8 cellular contexts compared by ENCODE assay signal in the genomic region with DNA sequence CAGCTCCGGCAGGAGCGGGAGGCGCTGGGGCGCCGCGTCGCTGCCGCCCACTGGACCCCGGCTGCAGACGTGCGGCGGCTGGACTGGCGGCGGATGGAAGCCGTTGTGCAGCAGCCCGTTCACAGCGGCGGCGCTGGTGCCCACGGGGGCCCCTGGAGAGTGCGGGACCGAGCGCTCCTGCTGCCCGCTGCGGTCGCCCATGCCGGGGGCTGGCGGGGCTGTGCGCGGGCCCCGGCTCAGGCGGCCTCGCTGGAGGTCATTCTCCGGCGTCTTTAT. TPM values are rescaled to one million over a fixed set of nuclear protein-coding genes. Genes with fewer than 3 reads are reported as not detected.
A peak's percentile ranks its signal among the peaks of the same experiment; 100 is the strongest.
DNase-seq lines count a peak whose midpoint lies in the region; ATAC-seq and TF ChIP-seq lines count a peak whose summit lies in the region.

No MANE protein-coding gene starts in this region.

- no peaks in the 10 kb centered on the region for H3K9me3 ChIP-seq in ascending aorta
- H3K9me3 ChIP-seq in liver (ENCODE audit: control insufficient read depth in 4 of 4, low read length in 3 of 4) = no peaks in the 10 kb centered on the region
- no peaks in the 10 kb centered on the region for H3K9me3 ChIP-seq in testis

- no peak for TF ChIP-seq POLR2A in testis (IDR thresholded peaks at IDR 0.05)

- CTCF ChIA-PET in BJ (lab: Yijun Ruan, JAX) = interaction anchor here (1.2 to 2.1 kb wide), 3 partner anchors 9 to 56 kb away, joined by 3 to 11 read pairs (median 3); partner anchors contain the start of gene KIF20B

- TF ChIP-seq RAD21 in liver (IDR thresholded peaks at IDR 0.05) = no peak

- H3K36me3 ChIP-seq in BJ (ENCODE audit: control insufficient read depth, insufficient read depth, low read length) (no peaks in the 10 kb centered on the region), ascending aorta (no peaks in the 10 kb centered on the region), liver (ENCODE audit: control insufficient read depth in 4 of 4, insufficient read depth in 3 of 4, low read depth in 1 of 4, low read length in 3 of 4) (no peaks in the 10 kb centered on the region), testis (ENCODE audit: low read depth, missing control alignments) (no peaks in the 10 kb centered on the region)

- H3K27me3 ChIP-seq in BJ (ENCODE audit: control insufficient read depth, insufficient read depth, low read length) = no peaks in the 10 kb centered on the region
- H3K27me3 ChIP-seq in ascending aorta = no peaks in the 10 kb centered on the region
- no peaks in the 10 kb centered on the region for H3K27me3 ChIP-seq in liver (ENCODE audit: control insufficient read depth in 4 of 4, insufficient read depth in 4 of 4, low read length in 3 of 4)
- H3K27me3 ChIP-seq in testis = no peaks in the 10 kb centered on the region

- WGBS in liver = under 1% methylated on average over 35 of the region's 35 CpGs
- WGBS in testis, 2 donors = 0% methylated on average over 33 of the region's 35 CpGs; no CpG with 5 or more reads in 1 of the 2 donors

- TF ChIP-seq CTCF in BJ (IDR thresholded peaks at IDR 0.05; ENCODE audit: insufficient read depth, low read depth, low read length) (0 out of 2 replicates have a peak, but pooled peaks have one; percentile 0), ascending aorta (IDR thresholded peaks at IDR 0.05) (no peak), liver (IDR thresholded peaks at IDR 0.05; ENCODE audit: low read depth, low read length, missing input control) (no peak), testis (IDR thresholded peaks at IDR 0.05) (no peak)

- DNase-seq in BJ (ENCODE audit: low read depth) = no peak
- DNase-seq in ascending aorta (ENCODE audit: low spot score in 2 of 2) = peak in 1 of 2 donors; percentile 70
- peak; percentile 41 for DNase-seq in testis
- DNase-seq in globus pallidus (ENCODE audit: low spot score) = no peak
- no peak for DNase-seq in NCI-H748 (lab: John Stamatoyannopoulos, UW; ENCODE audit: unreplicated experiment)

- H3K27ac ChIP-seq in ascending aorta (peak overlapping the region; percentile 72 to 91), liver (ENCODE audit: low read depth in 1 of 2, low read length in 2 of 2) (peak overlapping the region; percentile 76 to 90), testis (peak overlapping the region; percentile 83 to 89)

- H3K9ac ChIP-seq in liver (ENCODE audit: low read depth in 1 of 2, low read length in 2 of 2) = peak overlapping the region; percentile 80 to 87

- peak overlapping the region; percentile 69 for H3K4me3 ChIP-seq in BJ (ENCODE audit: low read depth, low read length)
- H3K4me3 ChIP-seq in ascending aorta = peak overlapping the region; percentile 92 to 97
- peak overlapping the region; percentile 82 to 86 (median 85) for H3K4me3 ChIP-seq in liver (ENCODE audit: low read depth in 1 of 3, low read length in 3 of 3)
- H3K4me3 ChIP-seq in testis = peak overlapping the region; percentile 86 to 87

- POLR2A ChIA-PET in BJ (lab: Charles Lee) = no interaction called here

- H3K4me1 ChIP-seq in ascending aorta (no peaks in the 10 kb centered on the region), liver (ENCODE audit: control insufficient read depth in 4 of 4, insufficient read depth in 4 of 4, low read length in 3 of 4) (peaks cover 0 to 45% (median 20%) of the 10 kb centered on the region in 4 donors), testis (peaks cover 9% of the 10 kb centered on the region)

- intact Hi-C loops in ascending aorta (cut with DNase I) (loop anchor here (2.0 to 10.0 kb wide), 4 partner anchors 56 to 652 kb away; partner anchors contain the start of genes FAS, KIF20B and LIPA), testis (cut with DNase I; ENCODE audit: low total_unique reads) (no loop called here)

- peak; percentile 25 for ATAC-seq in GM19351 (IDR thresholded peaks at IDR 0.05; ENCODE audit: unreplicated experiment)
- ATAC-seq in HG03378 (IDR thresholded peaks at IDR 0.05; ENCODE audit: unreplicated experiment) = peak; percentile 19

TF ChIP-seq in liver, 16 proteins besides CTCF, POLR2A, EP300 and RAD21:
- TF ChIP-seq NR2F2 (IDR thresholded peaks at IDR 0.05) (no peak), YY1 (IDR thresholded peaks at IDR 0.05) (no peak), HNF4G (IDR thresholded peaks at IDR 0.05) (no peak), TAF1 (conservative IDR thresholded peaks at IDR 0.05) (no peak), JUND (IDR thresholded peaks at IDR 0.05) (no peak), HNF4A (conservative IDR thresholded peaks at IDR 0.05) (no peak), FOXA1 (IDR thresholded peaks at IDR 0.05) (no peak), RXRA (IDR thresholded peaks at IDR 0.05) (no peak), FOXA2 (IDR thresholded peaks at IDR 0.05) (no peak), GABPA (IDR thresholded peaks at IDR 0.05 in 1 of 2, conservative IDR thresholded peaks at IDR 0.05 in 1 of 2) (no peak)

RNA-seq across cellular contexts. Expression of gene PANK1, which starts 0.4 kb away (rescaled TPM):
- polyA plus RNA-seq in BJ (2011; rRNA removed) (3.9 and 4.2 TPM in 2 replicates), liver (10 to 100 TPM; 30.0 to 38.6 TPM), testis (ENCODE audit: insufficient read depth, low read depth, low replicate concordance) (6.3 TPM)
- 4.6 and 6.6 TPM in 2 replicates for polyA minus RNA-seq in BJ (2011; rRNA and poly(A)+ RNA removed)
- total RNA-seq in ascending aorta (1.5 TPM), liver (100 to 1,000 TPM in 1 of 2 donors, 10 to 100 TPM in 1; 50.8 to 105 TPM), testis (10 to 100 TPM in 1 of 2 donors, 1 to 10 TPM in 1; 9.2 to 15.3 TPM)

RNA-seq across cellular contexts. Expression of gene KIF20B, which starts 56.8 kb away (rescaled TPM):
- polyA plus RNA-seq in BJ (2011; rRNA removed) (1.4 and 5.0 TPM in 2 replicates), liver (1 to 10 TPM in 1 of 2 donors, under 1 TPM in 1; 0.91 to 1.3 TPM), testis (ENCODE audit: insufficient read depth, low read depth, low replicate concordance) (3.0 TPM)
- polyA minus RNA-seq in BJ (2011; rRNA and poly(A)+ RNA removed) = 1.8 and 3.0 TPM in 2 replicates
- total RNA-seq in ascending aorta (2.4 TPM), liver (10 to 100 TPM in 1 of 2 donors, 1 to 10 TPM in 1; 1.3 to 12.9 TPM), testis (10 to 100 TPM; 12.0 to 16.9 TPM)
